24 cellular contexts compared by ENCODE assay signal in the genomic region with DNA sequence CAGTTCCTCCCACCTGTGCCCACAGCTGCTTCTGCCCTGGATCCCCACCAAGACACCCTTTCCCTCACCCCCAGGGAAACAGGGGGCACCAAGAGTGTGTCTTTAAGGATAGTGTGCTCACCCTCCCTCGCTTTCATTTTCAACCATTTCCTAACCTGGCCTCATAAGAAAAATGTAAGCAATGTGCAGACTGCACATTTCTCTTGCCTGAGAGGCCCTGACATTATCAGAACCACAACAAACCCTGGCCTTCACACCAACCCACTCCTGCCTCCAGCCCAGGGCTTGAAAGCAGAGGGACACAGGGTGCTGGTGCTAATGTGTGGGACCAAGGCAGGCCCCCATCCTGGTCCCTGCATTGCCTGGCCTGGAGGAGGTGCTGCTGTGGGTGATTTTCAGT. TPM values are rescaled to one million over a fixed set of nuclear protein-coding genes. Genes with fewer than 3 reads are reported as not detected.
DNase-seq lines count a peak whose midpoint lies in the region; ATAC-seq and TF ChIP-seq lines count a peak whose summit lies in the region.
"Had no signal": no experiment of that assay in that cellular context is flagged by ENCODE, and none has a peak within 500 bp of the region (broad histone marks: within the 10 kb centered on the region; RNA-seq: fewer than 3 reads in every experiment).

No MANE protein-coding gene starts in this region.

- no peaks in the 10 kb centered on the region for H3K9me3 Mint-ChIP-seq in activated CD8-positive, alpha-beta memory T cell treated with anti-CD3 and anti-CD28 coated beads, Interleukin-2, amount 10 ng/mL, durations not matched to agents 7 days and 5 days (ENCODE audit: low read depth)
- H3K9me3 Mint-ChIP-seq in nephron, result no peaks in the 10 kb centered on the region
- H3K9me3 Mint-ChIP-seq: CD8-positive, alpha-beta T cell had no signal

- H3K27me3 ChIP-seq in MM.1S (replicated peaks; ENCODE audit: insufficient read depth, low read length), result no peaks in the 10 kb centered on the region
- H3K27me3 ChIP-seq: MG63 had no signal

- H3K36me3 Mint-ChIP-seq in activated CD8-positive, alpha-beta memory T cell treated with anti-CD3 and anti-CD28 coated beads, Interleukin-2, amount 10 ng/mL, durations not matched to agents 7 days and 5 days, result no peaks in the 10 kb centered on the region
- no peaks in the 10 kb centered on the region for H3K36me3 Mint-ChIP-seq in nephron (ENCODE audit: low read depth)
- H3K36me3 Mint-ChIP-seq: CD8-positive, alpha-beta T cell had no signal

- H3K27ac Mint-ChIP-seq in activated CD8-positive, alpha-beta memory T cell treated with anti-CD3 and anti-CD28 coated beads, Interleukin-2, amount 10 ng/mL, durations not matched to agents 7 days and 5 days, result no peak overlapping the region
- peak overlapping the region; percentile 86 to 97 (median 93) for H3K27ac Mint-ChIP-seq in nephron
- H3K27ac Mint-ChIP-seq: CD8-positive, alpha-beta T cell had no signal

- H3K27ac ChIP-seq in MM.1S (ENCODE audit: low read length), result no peak overlapping the region
- H3K27ac ChIP-seq: 22Rv1, RWPE1, SK-N-MC had no signal

- TF ChIP-seq CTCF in MM.1S (IDR thresholded peaks at IDR 0.05; ENCODE audit: low read length), result 0 out of 2 replicates have a peak, but pooled peaks have one; percentile 13
- no peak for TF ChIP-seq CTCF in choroid plexus epithelial cell (conservative IDR thresholded peaks at IDR 0.05; ENCODE audit: low read depth, low read length)
- no peak for TF ChIP-seq CTCF in nephron (IDR thresholded peaks at IDR 0.05; ENCODE audit: unreplicated experiment in 3 of 3)

- peaks cover 16% of the 10 kb centered on the region for H3K4me1 Mint-ChIP-seq in activated CD8-positive, alpha-beta memory T cell treated with anti-CD3 and anti-CD28 coated beads, Interleukin-2, amount 10 ng/mL, durations not matched to agents 7 days and 5 days
- peaks cover 16% of the 10 kb centered on the region for H3K4me1 Mint-ChIP-seq in nephron

- no peaks in the 10 kb centered on the region for H3K9me3 ChIP-seq in MM.1S (replicated peaks; ENCODE audit: insufficient read depth, low read length)
- H3K9me3 ChIP-seq: MG63 had no signal

- no peaks in the 10 kb centered on the region for H3K27me3 Mint-ChIP-seq in activated CD8-positive, alpha-beta memory T cell treated with anti-CD3 and anti-CD28 coated beads, Interleukin-2, amount 10 ng/mL, durations not matched to agents 7 days and 5 days
- peaks cover 6% of the 10 kb centered on the region for H3K27me3 Mint-ChIP-seq in nephron (ENCODE audit: low read depth)

- H2AFZ ChIP-seq in MM.1S (ENCODE audit: low read length), result peak overlapping the region; percentile 69

- H3K4me1 ChIP-seq in MM.1S (ENCODE audit: low read length), result peaks cover 7% of the 10 kb centered on the region; the same call in 1 of the 2 replicates

- H4K20me1 ChIP-seq in MM.1S (ENCODE audit: insufficient read depth, low read length), result no peaks in the 10 kb centered on the region

- H3K9ac ChIP-seq in MM.1S (ENCODE audit: low read length), result no peak overlapping the region

- peak overlapping the region; percentile 47 for H3K4me2 ChIP-seq in MM.1S (ENCODE audit: low read depth, low read length)

- DNase-seq in activated CD8-positive, alpha-beta memory T cell treated with anti-CD3 and anti-CD28 coated beads, Interleukin-2, amount 10 ng/mL, durations not matched to agents 7 days and 5 days, result no peak
- no peak for DNase-seq in activated CD8-positive, alpha-beta memory T cell treated with anti-CD3 and anti-CD28 coated beads, Interleukin-2, amount 50 U/mL, for 48 hours
- DNase-seq in MM.1S, result no peak
- DNase-seq in choroid plexus epithelial cell (ENCODE audit: low read depth), result peak; percentile 76
- DNase-seq: ACHN; C1 segment of cervical spinal cord; CD8-positive, alpha-beta T cell; GOT3; MG63; NCI-H1048; NCI-H1417 treated with DMSO at 0.1 percent for 48 hours; NCI-H187 treated with DMSO at 0.1 percent for 48 hours; NCI-H2107; NCI-H446 treated with DMSO at 0.1 percent for 48 hours; NK-92 treated with Interleukin-12 subunit alpha and Interleukin-12 subunit beta, amount 100 ng/mL, for 24 hours; SHP77 treated with DMSO at 0.1 percent for 48 hours had no signal

- no peaks in the 10 kb centered on the region for H3K9me2 ChIP-seq in MM.1S (replicated peaks; ENCODE audit: insufficient read depth, low read length)

- no peaks in the 10 kb centered on the region for H3F3A ChIP-seq in MM.1S (ENCODE audit: insufficient read depth, low read length)

- no peaks in the 10 kb centered on the region for H3K36me3 ChIP-seq in MM.1S (replicated peaks; ENCODE audit: insufficient read depth, low read length)
- H3K36me3 ChIP-seq: MG63 had no signal

- no peak overlapping the region for H3K4me3 Mint-ChIP-seq in activated CD8-positive, alpha-beta memory T cell treated with anti-CD3 and anti-CD28 coated beads, Interleukin-2, amount 10 ng/mL, durations not matched to agents 7 days and 5 days
- H3K4me3 Mint-ChIP-seq in nephron, result no peak overlapping the region
- H3K4me3 Mint-ChIP-seq: CD8-positive, alpha-beta T cell had no signal

- ATAC-seq in activated CD8-positive, alpha-beta memory T cell treated with anti-CD3 and anti-CD28 coated beads, Interleukin-2, amount 10 ng/mL, durations not matched to agents 7 days and 5 days, result peak; percentile 32
- no peak for ATAC-seq in GM21447 (IDR thresholded peaks at IDR 0.05; ENCODE audit: unreplicated experiment)
- ATAC-seq in HG03025 (IDR thresholded peaks at IDR 0.05; ENCODE audit: low FRiP score, unreplicated experiment), result no peak
- ATAC-seq in HG02970 (IDR thresholded peaks at IDR 0.05; ENCODE audit: low FRiP score, unreplicated experiment), result no peak
- ATAC-seq: CD8-positive, alpha-beta T cell; HCT116 had no signal

- CTCF ChIA-PET in activated CD8-positive, alpha-beta memory T cell treated with anti-CD3 and anti-CD28 coated beads, Interleukin-2, amount 10 ng/mL, durations not matched to agents 7 days and 5 days (lab: Charles Lee), result interaction anchor here (1.4 to 14.8 kb wide), 2 partner anchors 13 to 41 kb away, joined by 4 to 355 read pairs; partner anchors contain the start of gene IMPDH1

- H3K4me3 ChIP-seq in MM.1S (ENCODE audit: low read length) (no peak overlapping the region), choroid plexus epithelial cell (ENCODE audit: low read depth, low read length) (no peak overlapping the region)
- H3K4me3 ChIP-seq: MG63, SK-N-MC had no signal

- H3K79me2 ChIP-seq in MM.1S (ENCODE audit: low read length), result no peaks in the 10 kb centered on the region

RNA-seq across cellular contexts. Expression of gene IMPDH1, which starts 11.0 kb away (rescaled TPM):
- 10 to 100 TPM; 54.1 to 62.8 TPM for total RNA-seq in activated CD8-positive, alpha-beta memory T cell treated with anti-CD3 and anti-CD28 coated beads, Interleukin-2, amount 10 ng/mL, durations not matched to agents 7 days and 5 days

RNA-seq across cellular contexts. Expression of gene HILPDA, which starts 34.9 kb away (rescaled TPM):
- 10 to 100 TPM; 13.2 to 24.0 TPM for total RNA-seq in activated CD8-positive, alpha-beta memory T cell treated with anti-CD3 and anti-CD28 coated beads, Interleukin-2, amount 10 ng/mL, durations not matched to agents 7 days and 5 days

RNA-seq across cellular contexts. Expression of gene METTL2B, which starts 55.8 kb away (rescaled TPM):
- total RNA-seq in activated CD8-positive, alpha-beta memory T cell treated with anti-CD3 and anti-CD28 coated beads, Interleukin-2, amount 10 ng/mL, durations not matched to agents 7 days and 5 days, result 10 to 100 TPM; 31.3 to 38.3 TPM

RNA-seq across cellular contexts. Expression of gene PRRT4, which starts 59.3 kb away (rescaled TPM):
- under 1 TPM in 1 of 2 experiments, not detected in 1; 0.18 TPM for total RNA-seq in activated CD8-positive, alpha-beta memory T cell treated with anti-CD3 and anti-CD28 coated beads, Interleukin-2, amount 10 ng/mL, durations not matched to agents 7 days and 5 days
